In the genomic region with DNA sequence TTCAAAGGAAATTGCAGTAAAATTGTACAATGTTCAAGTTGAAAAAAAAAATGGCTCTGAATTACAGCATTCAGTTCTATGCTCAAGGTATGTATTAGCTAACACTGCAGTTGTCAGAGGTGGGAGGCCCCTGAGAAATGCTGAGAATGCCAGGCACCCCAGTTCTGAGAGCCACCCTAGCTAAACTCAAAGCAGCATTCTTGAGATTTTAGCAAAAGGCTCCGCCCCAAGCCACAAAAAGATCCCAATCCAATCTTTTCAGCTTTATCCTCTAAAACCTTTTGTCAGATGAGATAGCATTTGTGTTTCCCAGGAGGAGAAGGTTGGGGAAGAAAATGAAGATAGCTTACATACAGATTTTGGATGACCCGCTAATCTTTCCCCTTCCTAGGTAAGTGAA, we compare ENCODE assay signal across 21 cellular contexts.
DNase-seq lines count a peak whose midpoint lies in the region; ATAC-seq and TF ChIP-seq lines count a peak whose summit lies in the region.
"Had no signal": no experiment of that assay in that cellular context is flagged by ENCODE, and none has a peak within 500 bp of the region (broad histone marks: within the 10 kb centered on the region; RNA-seq: fewer than 3 reads in every experiment).

No MANE protein-coding gene starts in this region.

- ATAC-seq in IMR-90 (ENCODE audit: low read depth) (peak; percentile 32), left ventricle myocardium superior (no peak), HG03039 (IDR thresholded peaks at IDR 0.05; ENCODE audit: unreplicated experiment) (no peak)
- ATAC-seq: left lung, right lobe of liver, T-cell had no signal

- dilution Hi-C loops in IMR-90 (cut with HindIII; ENCODE audit: low sequenced_read_pairs, unreplicated experiment), result no loop called here

- H3K9me1 ChIP-seq in IMR-90 (ENCODE audit: insufficient read depth, low read length), result peaks cover 6% of the 10 kb centered on the region; the same call in 1 of the 2 replicates

- H3K4me1 ChIP-seq in IMR-90 (ENCODE audit: control insufficient read depth, insufficient read depth, low read length) (peaks cover 7% of the 10 kb centered on the region), ectodermal cell (ENCODE audit: control insufficient read depth, insufficient read depth, low read length) (peaks cover 5% of the 10 kb centered on the region), neuronal stem cell (ENCODE audit: control insufficient read depth in 2 of 2, insufficient read depth in 1 of 2, low read depth in 1 of 2, low read length in 2 of 2) (peaks cover 0 to 7% of the 10 kb centered on the region in 2 donors)
- H3K4me1 ChIP-seq: colonic mucosa, left lung, right lobe of liver, upper lobe of left lung had no signal

- H3K79me1 ChIP-seq in IMR-90 (ENCODE audit: low read depth in 1 of 2, low read length in 2 of 2) (peaks cover 13 to 25% of the 10 kb centered on the region in 2 experiments; a peak in 3 of 4 replicates), neuronal stem cell (ENCODE audit: low read depth, low read length) (no peaks in the 10 kb centered on the region)

- WGBS in IMR-90 (ENCODE audit: extremely low coverage in 2 of 2, insufficient read length in 1 of 2), 2 experiments, result no CpG with 5 or more reads among the region's 2 CpGs
- 87 to 92% methylated on average over 1 to 2 of the region's 2 CpGs for WGBS in ectodermal cell, 2 experiments
- no CpG with 5 or more reads among the region's 2 CpGs for WGBS in neuronal stem cell (ENCODE audit: extremely low coverage in 2 of 2, insufficient read length in 2 of 2, insufficient replicate concordance in 1 of 2), 2 donors

- no TSS peak for BruUV-seq in IMR-90 (replicated peaks; lab: Mats Ljungman, UMichigan)

- in situ Hi-C loops in IMR-90 (cut with MboI; ENCODE audit: low sequenced_read_pairs), result no loop called here

- H3K9me3 ChIP-seq in IMR-90 (ENCODE audit: control insufficient read depth, insufficient read depth, low read length) (no peaks in the 10 kb centered on the region), ectodermal cell (ENCODE audit: control insufficient read depth, low read length) (no peaks in the 10 kb centered on the region), neuronal stem cell (replicated peaks in 1 of 2; ENCODE audit: control insufficient read depth in 2 of 2, insufficient read depth in 1 of 2, low read depth in 1 of 2, low read length in 2 of 2) (peaks cover 2 to 9% of the 10 kb centered on the region in 2 donors)
- H3K9me3 ChIP-seq: colonic mucosa, left lung, right lobe of liver, upper lobe of left lung had no signal

- peak; percentile 71 for DNase-seq in EH (ENCODE audit: low read depth)
- DNase-seq in IMR-90, result no peak
- no peak for DNase-seq in neuronal stem cell (ENCODE audit: low spot score)
- DNase-seq in activated CD4-positive, alpha-beta T cell treated with anti-CD3 and anti-CD28 coated beads, Interleukin-2, amount 50 U/mL, for 48 hours, result no peak
- no peak for DNase-seq in left ventricle myocardium superior
- no peak for DNase-seq in NCI-H2227 treated with DMSO at 0.1 percent for 48 hours (lab: John Stamatoyannopoulos, UW)
- DNase-seq: activated CD4-positive, alpha-beta memory T cell treated with anti-CD3 and anti-CD28 coated beads for 36 hours; activated naive CD4-positive, alpha-beta T cell treated with anti-CD3 and anti-CD28 coated beads for 36 hours; colonic mucosa; foreskin melanocyte; GF-D8; left lung; NCI-H1930; NCI-H510A; right lobe of liver; stimulated activated naive CD4-positive, alpha-beta T cell treated with Interleukin-2 at 50 U/mL for 16 hours; T-cell; upper lobe of left lung had no signal

- no peak overlapping the region for H3K27ac ChIP-seq in IMR-90 (ENCODE audit: insufficient read depth, low read length)
- peak overlapping the region; percentile 61 for H3K27ac ChIP-seq in ectodermal cell (ENCODE audit: insufficient read depth, low read depth, low read length, poor library complexity, severe bottlenecking)
- H3K27ac ChIP-seq in neuronal stem cell (replicated peaks; ENCODE audit: low read length), result peak overlapping the region; percentile 74
- H3K27ac ChIP-seq: colonic mucosa, left lung, right lobe of liver, upper lobe of left lung, VCaP had no signal

- no peak overlapping the region for H2AK9ac ChIP-seq in IMR-90 (replicated peaks; ENCODE audit: low read depth, low read length, poor library complexity)

- no peak overlapping the region for H4K5ac ChIP-seq in IMR-90 (ENCODE audit: low read depth, low read length)

- H3K9ac ChIP-seq in IMR-90 (ENCODE audit: low read depth, low read length) (no peak overlapping the region), neuronal stem cell (ENCODE audit: low read depth, low read length, poor library complexity) (no peak overlapping the region)

- H3K56ac ChIP-seq in IMR-90 (ENCODE audit: extremely low read depth, insufficient read depth, low read length), result no peak overlapping the region

- H2BK12ac ChIP-seq in neuronal stem cell (ENCODE audit: low read length), result no peak overlapping the region

- H2BK15ac ChIP-seq in IMR-90 (ENCODE audit: low read depth, low read length), result no peak overlapping the region
- no peak overlapping the region for H2BK15ac ChIP-seq in neuronal stem cell (ENCODE audit: low read length)

- TF ChIP-seq POLR2A in IMR-90 (IDR thresholded peaks at IDR 0.05; ENCODE audit: low read depth, low read length), result no peak

- H3K14ac ChIP-seq in IMR-90 (replicated peaks; ENCODE audit: low read depth, low read length) (no peak overlapping the region), neuronal stem cell (ENCODE audit: low read length) (no peak overlapping the region)

- H3K4ac ChIP-seq in IMR-90 (ENCODE audit: low read depth, low read length) (no peak overlapping the region), neuronal stem cell (ENCODE audit: low read length) (no peak overlapping the region)

- H2AFZ ChIP-seq in IMR-90 (replicated peaks; ENCODE audit: low read length, poor library complexity) (no peak overlapping the region), neuronal stem cell (ENCODE audit: low read length) (no peak overlapping the region)

- H3K36me3 ChIP-seq in IMR-90 (ENCODE audit: control insufficient read depth, insufficient read depth, low read length), result peaks cover 29% of the 10 kb centered on the region
- H3K36me3 ChIP-seq in ectodermal cell (ENCODE audit: control insufficient read depth, insufficient read depth, low read length), result no peaks in the 10 kb centered on the region
- H3K36me3 ChIP-seq in neuronal stem cell (replicated peaks in 1 of 2; ENCODE audit: control insufficient read depth in 2 of 2, insufficient read depth in 2 of 2, low read length in 2 of 2), result peaks cover 3 to 47% of the 10 kb centered on the region in 2 donors
- H3K36me3 ChIP-seq: colonic mucosa, left lung, right lobe of liver had no signal

- CTCF ChIA-PET in IMR-90 (lab: Yijun Ruan, JAX), result interaction anchor here (0.6 to 1.8 kb wide), 5 partner anchors 17 to 278 kb away, joined by 3 to 6 read pairs (median 4); no protein-coding TSS in a partner anchor

- H3K4me2 ChIP-seq in IMR-90 (ENCODE audit: low read depth, low read length) (no peak overlapping the region), neuronal stem cell (ENCODE audit: insufficient read depth, low read length, poor library complexity, severe bottlenecking) (no peak overlapping the region)

- H4K91ac ChIP-seq in IMR-90 (ENCODE audit: insufficient read depth, low read depth, low read length) (no peak overlapping the region), neuronal stem cell (ENCODE audit: low read depth, low read length, poor library complexity) (no peak overlapping the region)

- POLR2A ChIA-PET in IMR-90 (lab: Charles Lee; ENCODE audit: unreplicated experiment), result interaction anchor here (0.7 kb wide), 1 partner anchor 126 kb away, joined by 4 read pairs; no protein-coding TSS in a partner anchor

- H4K8ac ChIP-seq in IMR-90 (ENCODE audit: low read depth in 2 of 2, low read length in 2 of 2) (no peak overlapping the region), neuronal stem cell (ENCODE audit: low read depth, low read length) (no peak overlapping the region)

- no peaks in the 10 kb centered on the region for H3K27me3 ChIP-seq in IMR-90 (ENCODE audit: control insufficient read depth, insufficient read depth, low read length)
- no peaks in the 10 kb centered on the region for H3K27me3 ChIP-seq in ectodermal cell (ENCODE audit: control insufficient read depth, insufficient read depth, low read length, poor library complexity, severe bottlenecking)
- no peaks in the 10 kb centered on the region for H3K27me3 ChIP-seq in neuronal stem cell (ENCODE audit: control insufficient read depth in 3 of 3, insufficient read depth in 3 of 3, low read depth in 1 of 3, low read length in 3 of 3)
- H3K27me3 ChIP-seq: colonic mucosa, left lung, right lobe of liver, upper lobe of left lung had no signal

- TF ChIP-seq RAD21 in IMR-90 (IDR thresholded peaks at IDR 0.05; ENCODE audit: low read length), result no peak

- H2AK5ac ChIP-seq in IMR-90 (ENCODE audit: low read depth, low read length) (no peak overlapping the region), neuronal stem cell (ENCODE audit: low read depth, low read length) (no peak overlapping the region)

- TF ChIP-seq CTCF in IMR-90 (conservative IDR thresholded peaks at IDR 0.05; ENCODE audit: low read depth, low read length), result no peak

- H4K20me1 ChIP-seq in IMR-90 (ENCODE audit: insufficient read depth, low read length), result no peaks in the 10 kb centered on the region

- no peak overlapping the region for H3K18ac ChIP-seq in IMR-90 (ENCODE audit: low read depth, low read length)
- no peak overlapping the region for H3K18ac ChIP-seq in neuronal stem cell (ENCODE audit: low read length)

- H2BK20ac ChIP-seq in IMR-90 (ENCODE audit: low read depth, low read length), result no peak overlapping the region

- H3K4me3 ChIP-seq in IMR-90 (ENCODE audit: insufficient read depth, low read depth, low read length) (no peak overlapping the region), ectodermal cell (ENCODE audit: insufficient read depth, low read depth, low read length) (no peak overlapping the region), neuronal stem cell (ENCODE audit: low read length in 2 of 2) (no peak overlapping the region)
- H3K4me3 ChIP-seq: colonic mucosa, left lung, right lobe of liver, upper lobe of left lung had no signal

- H2BK5ac ChIP-seq in IMR-90 (ENCODE audit: low read depth, low read length, poor library complexity, severe bottlenecking), result no peak overlapping the region
- no peak overlapping the region for H2BK5ac ChIP-seq in neuronal stem cell (ENCODE audit: low read length)

- H2BK120ac ChIP-seq in IMR-90 (ENCODE audit: low read depth, low read length) (no peak overlapping the region), neuronal stem cell (ENCODE audit: low read depth, low read length) (no peak overlapping the region)

- intact Hi-C loops in IMR-90 (cut with micrococcal nuclease), result no loop called here
- intact Hi-C loops in left ventricle myocardium superior (cut with micrococcal nuclease), result no loop called here

- no peak overlapping the region for H3K23ac ChIP-seq in IMR-90 (ENCODE audit: low read depth, low read length)
- H3K23ac ChIP-seq in neuronal stem cell (ENCODE audit: low read depth, low read length, poor library complexity), result no peak overlapping the region

TF ChIP-seq in IMR-90, 13 proteins besides CTCF, POLR2A, EP300 and RAD21 (continues in another document):
- no peak for TF ChIP-seq MXI1 (IDR thresholded peaks at IDR 0.05; ENCODE audit: borderline replicate concordance, low read depth, low read length)
- no peak for TF ChIP-seq CHD1 (IDR thresholded peaks at IDR 0.05; ENCODE audit: low read depth, low read length)
- TF ChIP-seq MAZ (IDR thresholded peaks at IDR 0.05; ENCODE audit: borderline replicate concordance, low read depth, low read length), result no peak
